8 cellular contexts compared by ENCODE assay signal in genomic region chr1:33256335-33256700, GRCh38. TPM values are rescaled to one million over a fixed set of nuclear protein-coding genes. Genes with fewer than 3 reads are reported as not detected.
DNase-seq lines count a peak whose midpoint lies in the region; ATAC-seq lines count a peak whose summit lies in the region.

A gene with protein sequence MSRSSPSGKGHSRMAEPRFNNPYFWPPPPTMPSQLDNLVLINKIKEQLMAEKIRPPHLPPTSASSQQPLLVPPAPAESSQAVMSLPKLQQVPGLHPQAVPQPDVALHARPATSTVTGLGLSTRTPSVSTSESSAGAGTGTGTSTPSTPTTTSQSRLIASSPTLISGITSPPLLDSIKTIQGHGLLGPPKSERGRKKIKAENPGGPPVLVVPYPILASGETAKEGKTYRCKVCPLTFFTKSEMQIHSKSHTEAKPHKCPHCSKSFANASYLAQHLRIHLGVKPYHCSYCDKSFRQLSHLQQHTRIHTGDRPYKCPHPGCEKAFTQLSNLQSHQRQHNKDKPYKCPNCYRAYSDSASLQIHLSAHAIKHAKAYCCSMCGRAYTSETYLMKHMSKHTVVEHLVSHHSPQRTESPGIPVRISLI (plus strand): TSS chr1:33256492. CDS start chr1:33270575, 14,083 bp downstream.

- peak within 1 kb of the TSS; percentile 98 for H3K9ac ChIP-seq in GM23248

- no peaks in the 10 kb centered on the region for H4K20me1 ChIP-seq in GM23248 (ENCODE audit: insufficient read depth)

- no peaks in the 10 kb centered on the region for H3K36me3 ChIP-seq in GM23248 (ENCODE audit: low read depth)

- ATAC-seq in left lobe of liver: peak; percentile 15

- no peaks in the 10 kb centered on the region for H3K9me3 ChIP-seq in GM23248 (ENCODE audit: low read depth)

- peak within 1 kb of the TSS; percentile 81 for H3K4me2 ChIP-seq in GM23248 (ENCODE audit: unreplicated experiment)

- peak within 1 kb of the TSS; percentile 88 for H2AFZ ChIP-seq in GM23248

- in situ Hi-C loops in Caki2 (cut with HindIII; ENCODE audit: low pct_unique_long_range_greater_than_20kb, low sequenced_read_pairs) (no loop called here), GM23248 (cut with MboI) (no loop called here)

- H3K79me2 ChIP-seq in GM23248 (ENCODE audit: insufficient read depth): peaks cover 44% of the 10 kb centered on the region

- no peaks in the 10 kb centered on the region for H3K9me2 ChIP-seq in GM23248 (ENCODE audit: insufficient read depth)

- peaks cover 8% of the 10 kb centered on the region for H3K4me1 ChIP-seq in GM23248 (ENCODE audit: insufficient read depth)

- peak; percentile 16 for DNase-seq in Caki2 (ENCODE audit: low read depth)
- peak; percentile 86 for DNase-seq in GM23248
- peak; percentile 29 for DNase-seq in NCI-H2227 treated with DMSO at 0.1 percent for 48 hours (lab: John Stamatoyannopoulos, UW)
- peak; percentile 65 to 66 for DNase-seq in activated CD4-positive, alpha-beta T cell treated with anti-CD3 and anti-CD28 coated beads, Interleukin-2, amount 50 U/mL, for 4 hours
- DNase-seq in dermis blood vessel endothelial cell: peak; percentile 79
- DNase-seq in left lobe of liver (ENCODE audit: low spot score): peak; percentile 54
- peak; percentile 68 to 73 for DNase-seq in stimulated activated CD4-positive, alpha-beta T cell treated with anti-CD3 and anti-CD28 coated beads, Interleukin-2, amount 100 ng/mL, for 24 hours
- DNase-seq in NCI-H187 treated with DMSO at 0.1 percent for 48 hours (lab: John Stamatoyannopoulos, UW): no peak

- H3K27me3 ChIP-seq in GM23248 (replicated peaks; ENCODE audit: insufficient read depth): no peaks in the 10 kb centered on the region

- peaks cover 10% of the 10 kb centered on the region; the same call in 1 of the 2 replicates for H3F3A ChIP-seq in GM23248 (ENCODE audit: insufficient read depth)

- peak within 1 kb of the TSS; percentile 84 for H3K4me3 ChIP-seq in GM23248

- WGBS in GM23248 (ENCODE audit: low coverage in 1 of 2, low lambda C conversion rate in 2 of 2, missing lambda C conversion rate in 2 of 2), 2 experiments: 0 to 1% methylated on average over 28 to 51 of the region's 61 CpGs

- H3K27ac ChIP-seq in GM23248: peak within 1 kb of the TSS; percentile 90

RNA-seq across cellular contexts. Expression of the gene that starts here (rescaled TPM):
- total RNA-seq in Caki2 (2014; rRNA removed; shearing (Covaris generic); ENCODE audit: low replicate concordance): 6.0 and 8.6 TPM in 2 replicates
- 9.6 and 9.7 TPM in 2 replicates for total RNA-seq in GM23248 (2014; rRNA removed; shearing (Covaris generic))
- polyA plus RNA-seq in GM23248 (2016; fragmentation: Nextera tagmentation; extraction: Ambion mirVana): 26.0 and 28.8 TPM in 2 replicates
- total RNA-seq in dermis blood vessel endothelial cell (3.2 and 10.2 TPM in 2 replicates), left lobe of liver (8.4 TPM)
